ENCODE assay signal across 8 cellular contexts in the genomic region with DNA sequence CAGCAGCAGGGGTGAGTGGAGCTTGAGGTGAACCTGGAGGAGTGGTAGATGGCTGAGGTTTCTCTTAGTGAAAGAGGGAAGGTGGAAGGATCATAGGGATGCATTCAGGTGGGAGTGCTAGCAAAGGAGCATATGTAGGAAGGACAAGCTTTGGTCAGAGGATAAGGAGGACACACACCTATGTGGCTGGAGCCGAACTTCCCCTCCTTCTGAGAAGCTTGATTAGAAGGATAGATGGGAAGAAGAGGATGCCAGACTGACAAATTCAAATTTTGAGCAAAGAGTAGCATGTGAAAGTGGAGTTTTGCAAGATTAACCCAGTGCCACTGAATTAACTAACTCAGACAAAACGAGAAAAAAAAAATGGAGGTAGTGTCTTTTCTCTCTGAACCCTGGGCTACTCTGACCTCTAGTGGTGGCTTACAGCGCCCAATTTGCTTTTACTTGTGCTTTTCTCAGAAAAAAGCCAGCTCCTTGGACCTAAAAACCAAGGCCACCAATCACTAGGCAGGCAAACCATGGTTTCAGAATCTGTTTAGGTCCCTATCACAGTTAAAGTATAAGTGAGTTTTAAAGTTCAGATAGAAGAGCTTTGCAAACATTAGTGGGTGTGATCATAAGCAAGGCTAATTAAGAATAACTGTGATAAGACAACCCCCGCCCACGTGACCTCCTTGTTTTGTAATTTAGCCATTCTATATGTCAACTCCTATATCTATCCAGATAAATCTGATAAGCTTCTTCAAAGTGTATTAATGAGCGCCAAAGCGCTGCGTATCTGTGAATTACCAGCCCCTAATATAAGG. TPM values are rescaled to one million over a fixed set of nuclear protein-coding genes. Genes with fewer than 3 reads are reported as not detected.
DNase-seq lines count a peak whose midpoint lies in the region; ATAC-seq and TF ChIP-seq lines count a peak whose summit lies in the region.

No MANE protein-coding gene starts in this region.

- H3K9ac ChIP-seq in Karpas-422 (ENCODE audit: low read length), result 0 out of 2 replicates have a peak overlapping the region, but pooled peaks have one; percentile 24
- H3K9ac ChIP-seq in parathyroid adenoma, result no peak overlapping the region

- DNase-seq in Karpas-422 (peak; percentile 92), RPMI8226 (peak; percentile 78), foreskin fibroblast (peak in 1 of 2 donors; percentile 74), upper lobe of right lung (no peak)
- DNase-seq in activated T-helper 1 cell treated with anti-CD3 and anti-CD28 coated beads, Interleukin-2, amount 50 U/mL, for 16 hours (ENCODE audit: low read depth in 1 of 2, low spot score in 1 of 2), result peak; percentile 30 to 37

- H4K20me1 ChIP-seq in DOHH2 (ENCODE audit: control insufficient read depth, insufficient read depth, low read depth, low read length), result no peaks in the 10 kb centered on the region
- H4K20me1 ChIP-seq in Karpas-422 (ENCODE audit: insufficient read depth, low read depth, low read length), result no peaks in the 10 kb centered on the region

- no peaks in the 10 kb centered on the region for H3K9me2 ChIP-seq in DOHH2 (replicated peaks; ENCODE audit: control insufficient read depth, low read length)
- no peaks in the 10 kb centered on the region for H3K9me2 ChIP-seq in Karpas-422 (replicated peaks; ENCODE audit: insufficient read depth, low read length)

- H2AFZ ChIP-seq in Karpas-422 (ENCODE audit: low read length) (no peak overlapping the region; the same call in 1 of the 2 replicates), parathyroid adenoma (peak overlapping the region; percentile 76)

- H3K79me2 ChIP-seq in DOHH2 (ENCODE audit: control insufficient read depth, low read length) (no peaks in the 10 kb centered on the region), Karpas-422 (ENCODE audit: low read length) (no peaks in the 10 kb centered on the region), parathyroid adenoma (no peaks in the 10 kb centered on the region)

- no peak overlapping the region for H3K4me2 ChIP-seq in DOHH2 (ENCODE audit: low read length)
- peak overlapping the region; percentile 30 for H3K4me2 ChIP-seq in Karpas-422 (ENCODE audit: low read depth, low read length, poor library complexity, severe bottlenecking)
- no peak overlapping the region for H3K4me2 ChIP-seq in parathyroid adenoma (ENCODE audit: low read length)

- H3K36me3 ChIP-seq in DOHH2 (ENCODE audit: control insufficient read depth, low read length), result no peaks in the 10 kb centered on the region
- no peaks in the 10 kb centered on the region for H3K36me3 ChIP-seq in Karpas-422 (ENCODE audit: insufficient read depth, low read length)
- H3K36me3 ChIP-seq in parathyroid adenoma (ENCODE audit: control insufficient read depth, insufficient read depth, low read length), result no peaks in the 10 kb centered on the region
- H3K36me3 ChIP-seq in upper lobe of right lung, result peaks cover 52% of the 10 kb centered on the region

- H3K4me1 ChIP-seq in DOHH2 (ENCODE audit: control insufficient read depth, low read length), result peaks cover 6% of the 10 kb centered on the region; the same call in 1 of the 2 replicates
- H3K4me1 ChIP-seq in Karpas-422 (ENCODE audit: low read length), result peaks cover 31% of the 10 kb centered on the region
- no peaks in the 10 kb centered on the region for H3K4me1 ChIP-seq in parathyroid adenoma
- H3K4me1 ChIP-seq in upper lobe of right lung, result peaks cover 50% of the 10 kb centered on the region

- no peak overlapping the region for H3K4me3 ChIP-seq in DOHH2 (ENCODE audit: low read length)
- H3K4me3 ChIP-seq in Karpas-422 (ENCODE audit: low read length), result no peak overlapping the region
- no peak overlapping the region for H3K4me3 ChIP-seq in foreskin fibroblast (ENCODE audit: low read depth in 1 of 2, low read length in 2 of 2)
- no peak overlapping the region for H3K4me3 ChIP-seq in parathyroid adenoma (ENCODE audit: low read depth, low read length)
- no peak overlapping the region for H3K4me3 ChIP-seq in upper lobe of right lung

- no peaks in the 10 kb centered on the region for H3F3A ChIP-seq in DOHH2 (ENCODE audit: control insufficient read depth, insufficient read depth)

- H3K27ac ChIP-seq in DOHH2 (ENCODE audit: low read depth, low read length) (no peak overlapping the region), Karpas-422 (ENCODE audit: low read length) (no peak overlapping the region), parathyroid adenoma (no peak overlapping the region), upper lobe of right lung (peak overlapping the region; percentile 31)

- ATAC-seq in upper lobe of right lung, result peak; percentile 73
- ATAC-seq in GM19455 (IDR thresholded peaks at IDR 0.05; ENCODE audit: unreplicated experiment), result no peak

- TF ChIP-seq CTCF in DOHH2 (IDR thresholded peaks at IDR 0.05; ENCODE audit: low read depth, low read length, poor library complexity, severe bottlenecking) (peak; percentile 82), foreskin fibroblast (IDR thresholded peaks at IDR 0.05; ENCODE audit: low read depth, low read length) (peak; percentile 77), parathyroid adenoma (IDR thresholded peaks at IDR 0.05) (peak; percentile 86), upper lobe of right lung (IDR thresholded peaks at IDR 0.05) (peak; percentile 83)

- peaks cover 35% of the 10 kb centered on the region for H3K27me3 ChIP-seq in DOHH2 (ENCODE audit: control insufficient read depth, low read length)
- H3K27me3 ChIP-seq in Karpas-422 (ENCODE audit: low read length), result no peaks in the 10 kb centered on the region
- H3K27me3 ChIP-seq in parathyroid adenoma (ENCODE audit: control insufficient read depth, insufficient read depth, low read length), result no peaks in the 10 kb centered on the region
- H3K27me3 ChIP-seq in upper lobe of right lung, result no peaks in the 10 kb centered on the region

- intact Hi-C loops in upper lobe of right lung (cut with DNase I), result loop anchor here (10.0 kb wide), 1 partner anchor 117 kb away; no protein-coding TSS in a partner anchor

- H3K9me3 ChIP-seq in DOHH2 (ENCODE audit: control insufficient read depth, insufficient read depth, low read length) (no peaks in the 10 kb centered on the region), Karpas-422 (ENCODE audit: low read length) (no peaks in the 10 kb centered on the region), parathyroid adenoma (ENCODE audit: control insufficient read depth, low read length) (no peaks in the 10 kb centered on the region), upper lobe of right lung (no peaks in the 10 kb centered on the region)

RNA-seq across cellular contexts. Expression of a gene that starts 15.5 kb away (rescaled TPM):
- total RNA-seq in Karpas-422 (2014; rRNA removed; shearing (Covaris generic); ENCODE audit: low replicate concordance), result not detected in 2 replicates
- 286 TPM for total RNA-seq in upper lobe of right lung

Comparison
In these comparisons a context has a peak if more than half of its experiments do, and no peak if none do; other contexts are left out.
1. RNA of a gene that starts 15.5 kb away (total RNA-seq): 286 TPM in upper lobe of right lung (single experiment); not detected in Karpas-422; every median in the first group is over 100 times any median in the second.
2. Peak in every context shown above with its lines, with median percentiles within 50 percentile points of each other: CTCF ChIP-seq.